Comparison of ENCODE assay signal across 9 cellular contexts in genomic region chr6:35214869-35215664, GRCh38. TPM values are rescaled to one million over a fixed set of nuclear protein-coding genes. Genes with fewer than 3 reads are reported as not detected.
A peak's percentile ranks its signal among the peaks of the same experiment; 100 is the strongest.
DNase-seq lines count a peak whose midpoint lies in the region; ATAC-seq and TF ChIP-seq lines count a peak whose summit lies in the region.
"Had no signal": no experiment of that assay in that cellular context is flagged by ENCODE, and none has a peak within 500 bp of the region (broad histone marks: within the 10 kb centered on the region; RNA-seq: fewer than 3 reads in every experiment).

No MANE protein-coding gene starts in this region.

- H3K36me3 Mint-ChIP-seq in activated naive CD4-positive, alpha-beta T cell treated with anti-CD3 and anti-CD28 coated beads, Interleukin-2, amount 50 U/mL, for 24 hours: no peaks in the 10 kb centered on the region

- no peaks in the 10 kb centered on the region for H3K9me3 Mint-ChIP-seq in activated naive CD4-positive, alpha-beta T cell treated with anti-CD3 and anti-CD28 coated beads, Interleukin-2, amount 50 U/mL, for 24 hours

- H3K27me3 Mint-ChIP-seq in activated naive CD4-positive, alpha-beta T cell treated with anti-CD3 and anti-CD28 coated beads, Interleukin-2, amount 50 U/mL, for 24 hours: peaks cover 41% of the 10 kb centered on the region

- H3K4me3 ChIP-seq in dorsolateral prefrontal cortex (peak overlapping the region in 38 of 59 donors; percentile 44 to 79 (median 60)), lower lobe of right lung (peak overlapping the region; percentile 58), tibial artery (peak overlapping the region; percentile 59 to 90)

- no peak overlapping the region for H3K27ac Mint-ChIP-seq in activated naive CD4-positive, alpha-beta T cell treated with anti-CD3 and anti-CD28 coated beads, Interleukin-2, amount 50 U/mL, for 24 hours

- no peak for ATAC-seq in lower lobe of right lung

- no peaks in the 10 kb centered on the region for H3K36me3 ChIP-seq in lower lobe of right lung
- no peaks in the 10 kb centered on the region for H3K36me3 ChIP-seq in tibial artery
- H3K36me3 ChIP-seq: tibial nerve had no signal

- H3K27me3 ChIP-seq in dorsolateral prefrontal cortex (peaks cover 0 to 29% (median 10%) of the 10 kb centered on the region in 45 donors), lower lobe of right lung (ENCODE audit: low read depth) (peaks cover 53% of the 10 kb centered on the region), tibial artery (no peaks in the 10 kb centered on the region)

- peak overlapping the region; percentile 23 for H3K4me3 Mint-ChIP-seq in activated naive CD4-positive, alpha-beta T cell treated with anti-CD3 and anti-CD28 coated beads, Interleukin-2, amount 50 U/mL, for 24 hours

- no peak for TF ChIP-seq CTCF in dorsolateral prefrontal cortex (IDR thresholded peaks at IDR 0.05 in 54 of 56, conservative IDR thresholded peaks at IDR 0.05 in 2 of 56; ENCODE audit: low read depth in 1 of 56, partially characterized antibody in 56 of 56)
- no peak for TF ChIP-seq CTCF in lower lobe of right lung (IDR thresholded peaks at IDR 0.05)
- no peak for TF ChIP-seq CTCF in tibial artery (IDR thresholded peaks at IDR 0.05)

- peaks cover 5% of the 10 kb centered on the region for H3K4me1 Mint-ChIP-seq in activated naive CD4-positive, alpha-beta T cell treated with anti-CD3 and anti-CD28 coated beads, Interleukin-2, amount 50 U/mL, for 24 hours

- DNase-seq in activated naive CD4-positive, alpha-beta T cell (lab: John Stamatoyannopoulos, UW): no peak
- DNase-seq in dorsolateral prefrontal cortex (no peak), lower lobe of right lung (no peak), tibial artery (no peak), HT-29 (ENCODE audit: low spot score) (no peak), kidney tubule cell (ENCODE audit: low spot score) (no peak)
- DNase-seq in activated CD8-positive, alpha-beta memory T cell treated with anti-CD3 and anti-CD28 coated beads for 24 hours: no peak

- H3K4me1 ChIP-seq in lower lobe of right lung: peaks cover 19% of the 10 kb centered on the region
- peaks cover 3 to 60% (median 37%) of the 10 kb centered on the region in 4 donors for H3K4me1 ChIP-seq in tibial artery

- intact Hi-C loops in dorsolateral prefrontal cortex (cut with DNase I) (no loop called here), lower lobe of right lung (cut with DNase I) (no loop called here), tibial artery (cut with DNase I; ENCODE audit: low total_unique reads) (no loop called here)

- H3K9me3 ChIP-seq in lower lobe of right lung (no peaks in the 10 kb centered on the region), tibial artery (no peaks in the 10 kb centered on the region)
- H3K9me3 ChIP-seq: tibial nerve had no signal

- H3K27ac ChIP-seq in dorsolateral prefrontal cortex: peak overlapping the region in 1 of 59 donors; percentile 22
- no peak overlapping the region for H3K27ac ChIP-seq in lower lobe of right lung
- H3K27ac ChIP-seq in tibial artery: peak overlapping the region; percentile 88 to 89

RNA-seq across cellular contexts. Expression of gene SCUBE3, which starts 1.3 kb away (rescaled TPM):
- total RNA-seq in dorsolateral prefrontal cortex: 1 to 10 TPM in 14 of 120 experiments, under 1 TPM in 104, not detected in 2; 0.07 to 3.3 (median 0.38) TPM
- total RNA-seq in lower lobe of right lung: 0.56 TPM
- total RNA-seq in HT-29 (2014; rRNA removed; shearing (Covaris generic)): not detected in 2 replicates

RNA-seq across cellular contexts. Expression of gene ZNF76, which starts 44.5 kb away (rescaled TPM):
- total RNA-seq in dorsolateral prefrontal cortex (10 to 100 TPM; 28.7 to 73.1 (median 45.8) TPM), lower lobe of right lung (39.4 TPM)
- total RNA-seq in HT-29 (2014; rRNA removed; shearing (Covaris generic)): 19.5 and 23.1 TPM in 2 replicates
